Comparison of ENCODE assay signal across 15 cellular contexts in the genomic region with DNA sequence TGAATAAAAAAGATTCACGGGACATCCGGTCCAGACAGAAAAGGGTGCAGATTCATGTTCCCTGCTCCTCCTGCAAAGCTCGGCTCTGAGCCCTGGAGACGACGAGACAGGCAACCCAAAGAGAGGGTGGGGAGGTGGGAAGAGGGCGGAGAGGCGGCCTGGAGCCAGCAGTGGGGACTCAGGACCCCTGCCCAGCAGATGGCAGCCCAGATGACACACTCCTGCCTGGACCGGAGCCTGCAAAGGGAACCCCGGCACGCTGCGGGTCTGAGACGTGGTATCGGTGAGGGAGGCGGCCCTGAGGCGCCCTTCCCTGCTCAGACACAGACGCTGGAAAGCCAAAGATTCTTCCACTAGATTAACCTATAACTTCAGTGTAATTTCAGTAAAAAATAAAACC.
DNase-seq lines count a peak whose midpoint lies in the region; ATAC-seq and TF ChIP-seq lines count a peak whose summit lies in the region.
"Had no signal": no experiment of that assay in that cellular context is flagged by ENCODE, and none has a peak within 500 bp of the region (broad histone marks: within the 10 kb centered on the region; RNA-seq: fewer than 3 reads in every experiment).

No MANE protein-coding gene starts in this region.

- TF ChIP-seq CTCF in right atrium auricular region (IDR thresholded peaks at IDR 0.05) = no peak
- TF ChIP-seq CTCF in GM23338 (conservative IDR thresholded peaks at IDR 0.05; ENCODE audit: low read depth in 2 of 2) = no peak
- TF ChIP-seq CTCF in type B pancreatic cell (conservative IDR thresholded peaks at IDR 0.05) = no peak

- no peak overlapping the region for H3K4me2 ChIP-seq in GM23338

- H3K4me3 ChIP-seq in right atrium auricular region (no peak overlapping the region), GM23338 (no peak overlapping the region)
- H3K4me3 ChIP-seq: ascending aorta, lung had no signal

- peaks cover 0 to 32% of the 10 kb centered on the region in 2 donors for H3K4me1 ChIP-seq in right atrium auricular region
- H3K4me1 ChIP-seq in GM23338 (ENCODE audit: insufficient read depth) = no peaks in the 10 kb centered on the region
- H3K4me1 ChIP-seq: ascending aorta had no signal

- H2AFZ ChIP-seq in GM23338 = no peak overlapping the region

- no peaks in the 10 kb centered on the region for H3F3A ChIP-seq in GM23338 (replicated peaks; ENCODE audit: low read depth)

- peak; percentile 22 for DNase-seq in Right ventricle myocardium superior
- no peak for DNase-seq in right atrium auricular region (ENCODE audit: low spot score)
- DNase-seq in GM23338 (ENCODE audit: low spot score) = no peak
- no peak for DNase-seq in activated naive CD8-positive, alpha-beta T cell treated with anti-CD3 and anti-CD28 coated beads for 36 hours
- DNase-seq in stimulated activated effector memory CD8-positive, alpha-beta T cell treated with anti-CD3 and anti-CD28 coated beads, Interleukin-12 subunit alpha, Interleukin-12 subunit beta, amount 100 ng/mL, for 72 hours (ENCODE audit: low spot score in 2 of 2) = no peak
- DNase-seq in type B pancreatic cell (ENCODE audit: extremely low spot score, unreplicated experiment) = no peak
- DNase-seq in amygdala (lab: John Stamatoyannopoulos, UW) = no peak
- DNase-seq: HFFc6, NCI-H1417 had no signal

- no peak overlapping the region for H3K4me3 Mint-ChIP-seq in GM23338
- H3K4me3 Mint-ChIP-seq in activated naive CD8-positive, alpha-beta T cell treated with anti-CD3 and anti-CD28 coated beads for 36 hours = peak overlapping the region; percentile 63
- peak overlapping the region; percentile 76 for H3K4me3 Mint-ChIP-seq in stimulated activated effector memory CD8-positive, alpha-beta T cell treated with anti-CD3 and anti-CD28 coated beads, Interleukin-12 subunit alpha, Interleukin-12 subunit beta, amount 100 ng/mL, for 72 hours
- no peak overlapping the region for H3K4me3 Mint-ChIP-seq in type B pancreatic cell
- H3K4me3 Mint-ChIP-seq: nephron had no signal

- peak overlapping the region; percentile 79; the same call in 1 of the 2 replicates for H3K27ac Mint-ChIP-seq in GM23338
- no peak overlapping the region for H3K27ac Mint-ChIP-seq in activated naive CD8-positive, alpha-beta T cell treated with anti-CD3 and anti-CD28 coated beads for 36 hours
- peak overlapping the region; percentile 82 for H3K27ac Mint-ChIP-seq in stimulated activated effector memory CD8-positive, alpha-beta T cell treated with anti-CD3 and anti-CD28 coated beads, Interleukin-12 subunit alpha, Interleukin-12 subunit beta, amount 100 ng/mL, for 72 hours
- no peak overlapping the region for H3K27ac Mint-ChIP-seq in type B pancreatic cell
- H3K27ac Mint-ChIP-seq: nephron had no signal

- H3K27me3 ChIP-seq in right atrium auricular region (no peaks in the 10 kb centered on the region), GM23338 (ENCODE audit: insufficient read depth) (no peaks in the 10 kb centered on the region)
- H3K27me3 ChIP-seq: ascending aorta, heart left ventricle had no signal

- H3K36me3 ChIP-seq in right atrium auricular region (no peaks in the 10 kb centered on the region), GM23338 (ENCODE audit: insufficient read depth) (no peaks in the 10 kb centered on the region)
- H3K36me3 ChIP-seq: ascending aorta had no signal

- H4K20me1 ChIP-seq in GM23338 (replicated peaks; ENCODE audit: insufficient read depth) = peaks cover 5% of the 10 kb centered on the region; the same call in 1 of the 2 replicates

- no peak overlapping the region for H3K27ac ChIP-seq in right atrium auricular region
- no peak overlapping the region for H3K27ac ChIP-seq in GM23338 (ENCODE audit: low read depth)
- H3K27ac ChIP-seq: ascending aorta had no signal

- H3K9me3 ChIP-seq in right atrium auricular region = no peaks in the 10 kb centered on the region
- H3K9me3 ChIP-seq: ascending aorta, heart left ventricle had no signal

- H3K9me2 ChIP-seq in GM23338 (ENCODE audit: insufficient read depth) = no peaks in the 10 kb centered on the region

- H3K79me2 ChIP-seq in GM23338 (replicated peaks; ENCODE audit: insufficient read depth) = no peaks in the 10 kb centered on the region

- intact Hi-C loops in Right ventricle myocardium superior (cut with DNase I) = no loop called here

- H3K36me3 Mint-ChIP-seq in GM23338 (ENCODE audit: low read depth) (no peaks in the 10 kb centered on the region), type B pancreatic cell (no peaks in the 10 kb centered on the region)
- peaks cover 9% of the 10 kb centered on the region for H3K36me3 Mint-ChIP-seq in activated naive CD8-positive, alpha-beta T cell treated with anti-CD3 and anti-CD28 coated beads for 36 hours
- peaks cover 6% of the 10 kb centered on the region for H3K36me3 Mint-ChIP-seq in stimulated activated effector memory CD8-positive, alpha-beta T cell treated with anti-CD3 and anti-CD28 coated beads, Interleukin-12 subunit alpha, Interleukin-12 subunit beta, amount 100 ng/mL, for 72 hours

- no peak for ATAC-seq in Right ventricle myocardium superior (ENCODE audit: poor library complexity)
- ATAC-seq in GM23338 = no peak; the same call in 2 of the 3 replicates
- no peak for ATAC-seq in stimulated activated effector memory CD8-positive, alpha-beta T cell treated with anti-CD3 and anti-CD28 coated beads, Interleukin-12 subunit alpha, Interleukin-12 subunit beta, amount 100 ng/mL, for 72 hours
- no peak for ATAC-seq in HG02798 (IDR thresholded peaks at IDR 0.05; ENCODE audit: poor library complexity, unreplicated experiment)
- ATAC-seq: Panc1 had no signal

- H3K27me3 Mint-ChIP-seq in GM23338 (ENCODE audit: insufficient read depth, low read depth, poor library complexity) = peaks cover 5% of the 10 kb centered on the region
- no peaks in the 10 kb centered on the region for H3K27me3 Mint-ChIP-seq in activated naive CD8-positive, alpha-beta T cell treated with anti-CD3 and anti-CD28 coated beads for 36 hours
- H3K27me3 Mint-ChIP-seq in type B pancreatic cell = no peaks in the 10 kb centered on the region

- no peaks in the 10 kb centered on the region; the same call in 2 of the 3 replicates for H3K9me3 Mint-ChIP-seq in GM23338
- no peaks in the 10 kb centered on the region for H3K9me3 Mint-ChIP-seq in activated naive CD8-positive, alpha-beta T cell treated with anti-CD3 and anti-CD28 coated beads for 36 hours
- no peaks in the 10 kb centered on the region for H3K9me3 Mint-ChIP-seq in stimulated activated effector memory CD8-positive, alpha-beta T cell treated with anti-CD3 and anti-CD28 coated beads, Interleukin-12 subunit alpha, Interleukin-12 subunit beta, amount 100 ng/mL, for 72 hours
- no peaks in the 10 kb centered on the region for H3K9me3 Mint-ChIP-seq in type B pancreatic cell
- H3K9me3 Mint-ChIP-seq: HFFc6, nephron had no signal

- H3K4me1 Mint-ChIP-seq in GM23338 (no peaks in the 10 kb centered on the region; the same call in 2 of the 3 replicates), type B pancreatic cell (ENCODE audit: unreplicated experiment) (peaks cover 4% of the 10 kb centered on the region)
- H3K4me1 Mint-ChIP-seq in activated naive CD8-positive, alpha-beta T cell treated with anti-CD3 and anti-CD28 coated beads for 36 hours = peaks cover 61% of the 10 kb centered on the region
- H3K4me1 Mint-ChIP-seq in stimulated activated effector memory CD8-positive, alpha-beta T cell treated with anti-CD3 and anti-CD28 coated beads, Interleukin-12 subunit alpha, Interleukin-12 subunit beta, amount 100 ng/mL, for 72 hours = peaks cover 60% of the 10 kb centered on the region

TF ChIP-seq in GM23338, 12 proteins besides CTCF, POLR2A, EP300 and RAD21 (continues in another document):
- TF ChIP-seq CREB1 (CRISPR knock-in tag; IDR thresholded peaks at IDR 0.05; ENCODE audit: low read depth) (no peak), EZH2 (IDR thresholded peaks at IDR 0.05; ENCODE audit: low read depth, unreplicated experiment) (no peak), POLR2AphosphoS5 (IDR thresholded peaks at IDR 0.05; ENCODE audit: low read depth) (no peak), EZH2phosphoT487 (IDR thresholded peaks at IDR 0.05; ENCODE audit: unreplicated experiment) (no peak), ZNF331 (CRISPR knock-in tag; IDR thresholded peaks at IDR 0.05; ENCODE audit: low read depth) (no peak)

Comparison
In these comparisons a context has a peak if more than half of its experiments do, and no peak if none do; other contexts are left out.
1. H3K27ac Mint-ChIP-seq: peak in GM23338 (single experiment) and stimulated activated effector memory CD8-positive, alpha-beta T cell treated with anti-CD3 and anti-CD28 coated beads, Interleukin-12 subunit alpha, Interleukin-12 subunit beta, amount 100 ng/mL, for 72 hours (single experiment); none in activated naive CD8-positive, alpha-beta T cell treated with anti-CD3 and anti-CD28 coated beads for 36 hours (single experiment) and type B pancreatic cell (single experiment).
2. H3K4me3 Mint-ChIP-seq: peak in activated naive CD8-positive, alpha-beta T cell treated with anti-CD3 and anti-CD28 coated beads for 36 hours (single experiment) and stimulated activated effector memory CD8-positive, alpha-beta T cell treated with anti-CD3 and anti-CD28 coated beads, Interleukin-12 subunit alpha, Interleukin-12 subunit beta, amount 100 ng/mL, for 72 hours (single experiment); none in GM23338 (single experiment) and type B pancreatic cell (single experiment).